Comparison of ENCODE assay signal across 8 cellular contexts in the genomic region with DNA sequence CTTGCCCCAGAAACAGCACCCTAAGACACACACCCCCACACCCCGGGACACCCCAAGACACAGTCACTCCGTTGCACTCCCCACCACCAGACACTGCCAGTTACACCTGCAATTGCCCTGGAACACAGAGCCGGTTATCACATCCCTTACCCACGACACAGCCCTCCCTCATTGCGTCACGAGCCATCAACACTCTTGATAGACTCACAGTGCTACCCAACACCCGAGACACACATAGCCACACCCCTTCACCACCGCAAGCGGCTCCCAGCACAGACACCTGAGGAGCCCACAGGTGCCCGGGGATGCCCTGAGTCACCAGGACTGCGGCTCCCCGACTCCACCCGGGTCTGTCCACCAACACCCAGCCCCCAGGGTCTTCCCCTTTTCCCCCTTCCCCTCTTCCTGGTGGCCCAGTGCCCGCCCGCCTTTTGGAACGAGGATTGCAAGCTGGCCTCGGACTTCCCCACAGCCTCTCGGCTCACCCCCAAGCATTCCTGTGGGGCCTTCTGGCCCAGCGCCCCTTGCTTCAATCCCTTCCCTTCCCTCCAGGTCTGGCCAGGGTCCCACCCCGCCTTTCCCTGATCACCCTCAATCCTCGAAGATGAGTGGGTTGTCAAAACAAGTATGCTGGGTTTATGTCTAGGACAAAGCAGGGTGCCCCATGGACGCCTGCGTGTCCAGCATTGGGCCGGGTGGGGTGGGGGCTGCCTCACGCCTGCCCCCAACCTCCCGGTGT. TPM values are rescaled to one million over a fixed set of nuclear protein-coding genes. Genes with fewer than 3 reads are reported as not detected.
DNase-seq lines count a peak whose midpoint lies in the region; ATAC-seq and TF ChIP-seq lines count a peak whose summit lies in the region.

No MANE protein-coding gene starts in this region.

- no peaks in the 10 kb centered on the region for H3K27me3 Mint-ChIP-seq in Calu3 (ENCODE audit: unreplicated experiment)
- H3K27me3 Mint-ChIP-seq in activated CD4-positive, alpha-beta memory T cell treated with anti-CD3 and anti-CD28 coated beads for 36 hours = peaks cover 18% of the 10 kb centered on the region

- POLR2A ChIA-PET in activated CD4-positive, alpha-beta memory T cell treated with anti-CD3 and anti-CD28 coated beads for 36 hours (lab: Charles Lee) = no interaction called here

- H3K4me3 Mint-ChIP-seq in Calu3 (ENCODE audit: low read depth, unreplicated experiment) = no peak overlapping the region
- no peak overlapping the region for H3K4me3 Mint-ChIP-seq in activated CD4-positive, alpha-beta memory T cell treated with anti-CD3 and anti-CD28 coated beads for 36 hours

- intact Hi-C loops in Calu3 (cut with micrococcal nuclease; ENCODE audit: unreplicated experiment) = no loop called here
- intact Hi-C loops in activated CD4-positive, alpha-beta memory T cell treated with anti-CD3 and anti-CD28 coated beads for 36 hours (cut with micrococcal nuclease) = no loop called here

- no peak for TF ChIP-seq CTCF in Calu3 (IDR thresholded peaks at IDR 0.05; ENCODE audit: unreplicated experiment)

- no peak for DNase-seq in Calu3
- peak; percentile 76 for DNase-seq in HuH-7 (ENCODE audit: low spot score)
- DNase-seq in activated CD4-positive, alpha-beta memory T cell treated with anti-CD3 and anti-CD28 coated beads for 36 hours = peak; percentile 29
- peak; percentile 62 for DNase-seq in islet precursor cell
- no peak for DNase-seq in NCI-H1092 treated with DMSO at 0.1 percent for 48 hours (lab: John Stamatoyannopoulos, UW)
- no peak for DNase-seq in mucosa of gallbladder (ENCODE audit: low spot score)

- ATAC-seq in HG02885 (IDR thresholded peaks at IDR 0.05; ENCODE audit: poor library complexity, unreplicated experiment) (no peak), HG03108 (IDR thresholded peaks at IDR 0.05; ENCODE audit: unreplicated experiment) (no peak)

- no peaks in the 10 kb centered on the region for H3K9me3 Mint-ChIP-seq in Calu3 (ENCODE audit: low read depth, unreplicated experiment)
- H3K9me3 Mint-ChIP-seq in activated CD4-positive, alpha-beta memory T cell treated with anti-CD3 and anti-CD28 coated beads for 36 hours = no peaks in the 10 kb centered on the region

- H3K4me1 Mint-ChIP-seq in Calu3 (ENCODE audit: low read depth, unreplicated experiment) = peaks cover 13% of the 10 kb centered on the region
- peaks cover 33% of the 10 kb centered on the region for H3K4me1 Mint-ChIP-seq in activated CD4-positive, alpha-beta memory T cell treated with anti-CD3 and anti-CD28 coated beads for 36 hours (ENCODE audit: low read depth)

- BruUV-seq in Calu3 (replicated peaks; lab: Mats Ljungman, UMichigan) = no TSS peak

- peaks cover 51% of the 10 kb centered on the region for H3K36me3 Mint-ChIP-seq in Calu3 (ENCODE audit: insufficient read depth, unreplicated experiment)
- H3K36me3 Mint-ChIP-seq in activated CD4-positive, alpha-beta memory T cell treated with anti-CD3 and anti-CD28 coated beads for 36 hours = peaks cover 2% of the 10 kb centered on the region

- CTCF ChIA-PET in Calu3 (lab: Charles Lee) = no interaction called here
- CTCF ChIA-PET in activated CD4-positive, alpha-beta memory T cell treated with anti-CD3 and anti-CD28 coated beads for 36 hours (lab: Charles Lee) = interaction anchor here (5.3 kb wide), 1 partner anchor 47 kb away, joined by 60 read pairs; no protein-coding TSS in a partner anchor

- H3K27ac Mint-ChIP-seq in Calu3 (ENCODE audit: unreplicated experiment) = peak overlapping the region; percentile 72
- no peak overlapping the region for H3K27ac Mint-ChIP-seq in activated CD4-positive, alpha-beta memory T cell treated with anti-CD3 and anti-CD28 coated beads for 36 hours

RNA-seq across cellular contexts. Expression of a gene that starts 1.7 kb away (rescaled TPM):
- total RNA-seq in Calu3 (2022) (1.2 and 1.3 TPM in 2 replicates), mucosa of gallbladder (1.9 TPM)
- total RNA-seq in activated CD4-positive, alpha-beta memory T cell treated with anti-CD3 and anti-CD28 coated beads for 36 hours = under 1 TPM; 0.29 to 0.41 TPM

RNA-seq across cellular contexts. Expression of a gene that starts 19.1 kb away (rescaled TPM):
- total RNA-seq in Calu3 (2022) (134 and 139 TPM in 2 replicates), mucosa of gallbladder (127 TPM)
- 10 to 100 TPM; 31.5 to 35.2 TPM for total RNA-seq in activated CD4-positive, alpha-beta memory T cell treated with anti-CD3 and anti-CD28 coated beads for 36 hours

RNA-seq across cellular contexts. Expression of a gene that starts 41.4 kb away (rescaled TPM):
- 159 and 161 TPM in 2 replicates for total RNA-seq in Calu3 (2022)
- 10 to 100 TPM; 71.2 to 76.5 TPM for total RNA-seq in activated CD4-positive, alpha-beta memory T cell treated with anti-CD3 and anti-CD28 coated beads for 36 hours
- 142 TPM for total RNA-seq in mucosa of gallbladder

RNA-seq across cellular contexts. Expression of a gene that starts 43.7 kb away (rescaled TPM):
- total RNA-seq in Calu3 (2022) (138 and 139 TPM in 2 replicates), mucosa of gallbladder (136 TPM)
- total RNA-seq in activated CD4-positive, alpha-beta memory T cell treated with anti-CD3 and anti-CD28 coated beads for 36 hours = 100 to 1,000 TPM; 188 to 207 TPM

RNA-seq across cellular contexts. Expression of a gene that starts 52.6 kb away (rescaled TPM):
- 136 and 162 TPM in 2 replicates for total RNA-seq in Calu3 (2022)
- 100 to 1,000 TPM; 120 TPM for total RNA-seq in activated CD4-positive, alpha-beta memory T cell treated with anti-CD3 and anti-CD28 coated beads for 36 hours
- total RNA-seq in mucosa of gallbladder = 149 TPM

Comparison
In these comparisons a context has a peak if more than half of its experiments do, and no peak if none do; other contexts are left out.
1. DNase-seq: peak in HuH-7 (single experiment), activated CD4-positive, alpha-beta memory T cell treated with anti-CD3 and anti-CD28 coated beads for 36 hours (single experiment) and islet precursor cell (single experiment); none in Calu3 (single experiment), NCI-H1092 treated with DMSO at 0.1 percent for 48 hours (single experiment) and mucosa of gallbladder (single experiment).